23 cellular contexts compared by ENCODE assay signal in genomic region chr20:58930496-58930895, GRCh38. TPM values are rescaled to one million over a fixed set of nuclear protein-coding genes. Genes with fewer than 3 reads are reported as not detected.
DNase-seq lines count a peak whose midpoint lies in the region; ATAC-seq, FAIRE-seq and TF ChIP-seq lines count a peak whose summit lies in the region.
"Had no signal": no experiment of that assay in that cellular context is flagged by ENCODE, and none has a peak within 500 bp of the region (broad histone marks: within the 10 kb centered on the region; RNA-seq: fewer than 3 reads in every experiment).

No MANE protein-coding gene starts in this region.

- no peak overlapping the region for H4K8ac ChIP-seq in mesendoderm (ENCODE audit: low read depth, low read length)

- H2BK120ac ChIP-seq in mesendoderm (ENCODE audit: low read depth, low read length) = no peak overlapping the region

- no peak overlapping the region for H3K9ac ChIP-seq in PC-3 (ENCODE audit: low read length)
- no peak overlapping the region for H3K9ac ChIP-seq in mesendoderm (ENCODE audit: low read length)

- intact Hi-C loops in PC-3 (cut with micrococcal nuclease) (no loop called here), Caco-2 (cut with micrococcal nuclease; ENCODE audit: unreplicated experiment) (no loop called here)

- peak; percentile 13 for FAIRE-seq in urothelium cell line (lab: Jason Lieb, UNC)
- FAIRE-seq: GM12878 had no signal

- H3K4me2 ChIP-seq in PC-3 (ENCODE audit: low read length) (no peak overlapping the region), mesendoderm (ENCODE audit: low read length) (no peak overlapping the region)

- H4K20me1 ChIP-seq in PC-3 (ENCODE audit: low read length) = no peaks in the 10 kb centered on the region

- H3K79me1 ChIP-seq in mesendoderm (ENCODE audit: low read length) = no peaks in the 10 kb centered on the region

- H3K27ac ChIP-seq in PC-3 (ENCODE audit: low read length) = no peak overlapping the region
- H3K27ac ChIP-seq in mesendoderm (ENCODE audit: low read depth, low read length) = no peak overlapping the region
- H3K27ac ChIP-seq: SJSA1 had no signal

- CTCF ChIA-PET in PC-3 (lab: Charles Lee) (no interaction called here), Caco-2 (lab: Charles Lee) (no interaction called here)

- no peak overlapping the region for H3K56ac ChIP-seq in mesendoderm (ENCODE audit: low read length)

- TF ChIP-seq CTCF in PC-3 (conservative IDR thresholded peaks at IDR 0.05; ENCODE audit: low read depth, low read length) = no peak
- TF ChIP-seq CTCF in epithelial cell of esophagus (IDR thresholded peaks at IDR 0.05; ENCODE audit: insufficient read depth, low read depth, low read length, missing control alignments) = no peak
- no peak for TF ChIP-seq CTCF in Caco-2 (IDR thresholded peaks at IDR 0.05; ENCODE audit: insufficient read depth in 1 of 2, low read depth in 1 of 2, low read length in 1 of 2, severe bottlenecking in 1 of 2, unreplicated experiment in 1 of 2)

- no peak overlapping the region for H2AK5ac ChIP-seq in mesendoderm (ENCODE audit: low read length)

- H2BK15ac ChIP-seq in mesendoderm (replicated peaks; ENCODE audit: low read depth) = no peak overlapping the region

- no peaks in the 10 kb centered on the region for H3F3A ChIP-seq in PC-3 (ENCODE audit: low read length, unreplicated experiment)

- no peak overlapping the region for H2AFZ ChIP-seq in PC-3 (ENCODE audit: low read length)

- peak; percentile 24; the same call in 1 of the 2 replicates for ATAC-seq in PC-3
- ATAC-seq: GM12878, Panc1, Right ventricle myocardium inferior had no signal

- H3K4me3 Mint-ChIP-seq in Caco-2 (ENCODE audit: unreplicated experiment) = no peak overlapping the region
- H3K4me3 Mint-ChIP-seq: CD4-positive, CD25-positive, alpha-beta regulatory T cell; HFFc6 had no signal

- no peak overlapping the region for H3K4ac ChIP-seq in mesendoderm (ENCODE audit: low read depth, low read length)

- DNase-seq in HT1080 (ENCODE audit: low read depth) (peak; percentile 21), PC-3 (peak; percentile 68), epithelial cell of esophagus (ENCODE audit: low read depth) (peak; percentile 58), urothelium cell line (ENCODE audit: low spot score) (no peak), Caco-2 (no peak), mesendoderm (no peak)
- DNase-seq in activated naive CD4-positive, alpha-beta T cell treated with Interleukin-2 at 50 U/mL for 16 hours = no peak
- DNase-seq: CD4-positive, CD25-positive, alpha-beta regulatory T cell; DMS 273 treated with DMSO at 0.1 percent for 48 hours; DMS79 treated with DMSO at 0.1 percent for 48 hours; H7; HFFc6; KG1; NCI-H1436; NCI-H187 treated with DMSO at 0.1 percent for 48 hours; NCI-H2227 treated with DMSO at 0.1 percent for 48 hours; NCI-H510A; NK-92 treated with Interleukin-12 subunit alpha and Interleukin-12 subunit beta, amount 100 ng/mL, for 24 hours; T-helper 1 cell had no signal

- no peak overlapping the region for H3K27ac Mint-ChIP-seq in Caco-2 (ENCODE audit: unreplicated experiment)
- H3K27ac Mint-ChIP-seq: CD4-positive, CD25-positive, alpha-beta regulatory T cell; HFFc6 had no signal

- no peak overlapping the region for H3K4me3 ChIP-seq in PC-3 (ENCODE audit: low read length)
- H3K4me3 ChIP-seq in epithelial cell of esophagus (ENCODE audit: low read length) = no peak overlapping the region
- H3K4me3 ChIP-seq in Caco-2 (ENCODE audit: low read depth, low read length) = no peak overlapping the region
- H3K4me3 ChIP-seq in mesendoderm (ENCODE audit: low read length) = no peak overlapping the region
- H3K4me3 ChIP-seq: GM12878, SJSA1 had no signal

- no peak overlapping the region for H4K5ac ChIP-seq in mesendoderm (ENCODE audit: low read length)

- WGBS in mesendoderm (ENCODE audit: extremely low coverage, insufficient coverage, low lambda C conversion rate) = no CpG with 5 or more reads among the region's 3 CpGs

- H3K9me3 ChIP-seq in PC-3 (ENCODE audit: low read length) (no peaks in the 10 kb centered on the region), Caco-2 (no peaks in the 10 kb centered on the region)
- H3K9me3 ChIP-seq: SJSA1 had no signal

- H3K27me3 Mint-ChIP-seq in Caco-2 (ENCODE audit: insufficient read depth, unreplicated experiment) = peaks cover 29% of the 10 kb centered on the region

- H3K36me3 ChIP-seq in PC-3 (ENCODE audit: low read depth, low read length) (no peaks in the 10 kb centered on the region), Caco-2 (ENCODE audit: control insufficient read depth, insufficient read depth, low read length) (no peaks in the 10 kb centered on the region), mesendoderm (ENCODE audit: control insufficient read depth, insufficient read depth, low read length) (no peaks in the 10 kb centered on the region)
- H3K36me3 ChIP-seq: SJSA1 had no signal

- no peaks in the 10 kb centered on the region for H3K36me3 Mint-ChIP-seq in Caco-2 (ENCODE audit: insufficient read depth, unreplicated experiment)
- H3K36me3 Mint-ChIP-seq: CD4-positive, CD25-positive, alpha-beta regulatory T cell had no signal

- H3K79me2 ChIP-seq in PC-3 (ENCODE audit: low read length) = no peaks in the 10 kb centered on the region
- no peaks in the 10 kb centered on the region for H3K79me2 ChIP-seq in mesendoderm (ENCODE audit: control insufficient read depth, insufficient read depth, low read length)

- POLR2A ChIA-PET in PC-3 (lab: Charles Lee; ENCODE audit: unreplicated experiment) (no interaction called here), Caco-2 (lab: Charles Lee) (no interaction called here)

- no peak overlapping the region for H3K18ac ChIP-seq in mesendoderm (ENCODE audit: low read length)

- H3K4me1 Mint-ChIP-seq in Caco-2 (ENCODE audit: low read depth, unreplicated experiment) = no peaks in the 10 kb centered on the region
- H3K4me1 Mint-ChIP-seq: CD4-positive, CD25-positive, alpha-beta regulatory T cell had no signal

- H3K4me1 ChIP-seq in PC-3 (ENCODE audit: insufficient read depth, low read length) (peaks cover 4% of the 10 kb centered on the region; the same call in 1 of the 2 replicates), Caco-2 (no peaks in the 10 kb centered on the region), mesendoderm (ENCODE audit: control insufficient read depth, low read depth, low read length) (no peaks in the 10 kb centered on the region)
- H3K4me1 ChIP-seq: SJSA1 had no signal

- no peak overlapping the region for H2BK5ac ChIP-seq in mesendoderm (ENCODE audit: low read length)

- H3K27me3 ChIP-seq in PC-3 (ENCODE audit: low read length) = peaks cover 43% of the 10 kb centered on the region
- no peaks in the 10 kb centered on the region for H3K27me3 ChIP-seq in Caco-2 (replicated peaks; ENCODE audit: control insufficient read depth, insufficient read depth, low read length)
- no peaks in the 10 kb centered on the region for H3K27me3 ChIP-seq in mesendoderm (ENCODE audit: insufficient read depth, low read length, poor library complexity)

- no peaks in the 10 kb centered on the region for H3K9me2 ChIP-seq in PC-3 (replicated peaks; ENCODE audit: low read length)

- H3K23ac ChIP-seq in mesendoderm (ENCODE audit: low read length) = no peak overlapping the region

- no peaks in the 10 kb centered on the region for H3K9me3 Mint-ChIP-seq in Caco-2 (ENCODE audit: unreplicated experiment)
- H3K9me3 Mint-ChIP-seq: CD4-positive, CD25-positive, alpha-beta regulatory T cell; HFFc6 had no signal

- BruUV-seq in PC-3 (replicated peaks; lab: Mats Ljungman, UMichigan) (no TSS peak), Caco-2 (replicated peaks; lab: Mats Ljungman, UMichigan) (no TSS peak)

RNA-seq across cellular contexts. Expression of gene NELFCD, which starts 50.6 kb away (rescaled TPM):
- total RNA-seq in HT1080 (2014; rRNA removed; shearing (Covaris generic)) = 66.5 and 92.4 TPM in 2 replicates
- 73.2 and 79.5 TPM in 2 replicates for polyA plus RNA-seq in HT1080 (2015; cell fraction: cytosol; rRNA removed)
- 115 and 145 TPM in 2 replicates for polyA plus RNA-seq in HT1080 (2015; cell fraction: nucleus; rRNA removed)
- total RNA-seq in PC-3 (2014; rRNA removed) = 131 and 144 TPM in 2 replicates
- 230 TPM in 2 replicates for total RNA-seq in Caco-2 (2022)
- 54.9 TPM for polyA plus RNA-seq in mesendoderm (2013, experiment 1 of 2)
- 53.5 TPM for polyA plus RNA-seq in mesendoderm (2013, experiment 2 of 2)

Comparison
In these comparisons a context has a peak if more than half of its experiments do, and no peak if none do; other contexts are left out.
1. DNase-seq: peak in HT1080 (single experiment), PC-3 (single experiment) and epithelial cell of esophagus (single experiment); none in urothelium cell line (single experiment), Caco-2 (0 of 2), mesendoderm (single experiment) and activated naive CD4-positive, alpha-beta T cell treated with Interleukin-2 at 50 U/mL for 16 hours (single experiment).